1 cellular context compared by ENCODE assay signal in the genomic region with DNA sequence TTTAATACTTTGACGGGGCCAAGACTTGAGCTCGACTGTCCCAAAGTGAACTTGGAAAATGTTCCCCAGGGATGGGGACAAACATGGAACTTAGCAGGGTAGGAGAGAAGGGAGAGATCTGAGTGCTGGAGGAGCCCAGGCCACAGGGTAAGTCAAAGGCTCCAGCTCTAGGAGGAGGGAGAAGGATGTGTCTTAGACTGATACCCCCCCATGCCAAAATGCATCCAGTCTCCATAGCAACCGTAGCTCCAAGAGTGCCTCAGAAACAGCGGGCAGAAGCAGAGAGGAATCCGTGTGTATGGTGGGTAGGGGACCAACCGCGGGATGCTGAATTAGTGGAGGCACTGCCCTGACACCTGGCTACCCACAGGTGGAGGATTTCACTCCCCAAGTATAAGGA.
TF ChIP-seq lines count a peak whose summit lies in the region.

No MANE protein-coding gene starts in this region.

TF ChIP-seq in GM23338, 12 proteins besides CTCF, POLR2A, EP300 and RAD21 (continued from another document):
- TF ChIP-seq, protein P1, sequence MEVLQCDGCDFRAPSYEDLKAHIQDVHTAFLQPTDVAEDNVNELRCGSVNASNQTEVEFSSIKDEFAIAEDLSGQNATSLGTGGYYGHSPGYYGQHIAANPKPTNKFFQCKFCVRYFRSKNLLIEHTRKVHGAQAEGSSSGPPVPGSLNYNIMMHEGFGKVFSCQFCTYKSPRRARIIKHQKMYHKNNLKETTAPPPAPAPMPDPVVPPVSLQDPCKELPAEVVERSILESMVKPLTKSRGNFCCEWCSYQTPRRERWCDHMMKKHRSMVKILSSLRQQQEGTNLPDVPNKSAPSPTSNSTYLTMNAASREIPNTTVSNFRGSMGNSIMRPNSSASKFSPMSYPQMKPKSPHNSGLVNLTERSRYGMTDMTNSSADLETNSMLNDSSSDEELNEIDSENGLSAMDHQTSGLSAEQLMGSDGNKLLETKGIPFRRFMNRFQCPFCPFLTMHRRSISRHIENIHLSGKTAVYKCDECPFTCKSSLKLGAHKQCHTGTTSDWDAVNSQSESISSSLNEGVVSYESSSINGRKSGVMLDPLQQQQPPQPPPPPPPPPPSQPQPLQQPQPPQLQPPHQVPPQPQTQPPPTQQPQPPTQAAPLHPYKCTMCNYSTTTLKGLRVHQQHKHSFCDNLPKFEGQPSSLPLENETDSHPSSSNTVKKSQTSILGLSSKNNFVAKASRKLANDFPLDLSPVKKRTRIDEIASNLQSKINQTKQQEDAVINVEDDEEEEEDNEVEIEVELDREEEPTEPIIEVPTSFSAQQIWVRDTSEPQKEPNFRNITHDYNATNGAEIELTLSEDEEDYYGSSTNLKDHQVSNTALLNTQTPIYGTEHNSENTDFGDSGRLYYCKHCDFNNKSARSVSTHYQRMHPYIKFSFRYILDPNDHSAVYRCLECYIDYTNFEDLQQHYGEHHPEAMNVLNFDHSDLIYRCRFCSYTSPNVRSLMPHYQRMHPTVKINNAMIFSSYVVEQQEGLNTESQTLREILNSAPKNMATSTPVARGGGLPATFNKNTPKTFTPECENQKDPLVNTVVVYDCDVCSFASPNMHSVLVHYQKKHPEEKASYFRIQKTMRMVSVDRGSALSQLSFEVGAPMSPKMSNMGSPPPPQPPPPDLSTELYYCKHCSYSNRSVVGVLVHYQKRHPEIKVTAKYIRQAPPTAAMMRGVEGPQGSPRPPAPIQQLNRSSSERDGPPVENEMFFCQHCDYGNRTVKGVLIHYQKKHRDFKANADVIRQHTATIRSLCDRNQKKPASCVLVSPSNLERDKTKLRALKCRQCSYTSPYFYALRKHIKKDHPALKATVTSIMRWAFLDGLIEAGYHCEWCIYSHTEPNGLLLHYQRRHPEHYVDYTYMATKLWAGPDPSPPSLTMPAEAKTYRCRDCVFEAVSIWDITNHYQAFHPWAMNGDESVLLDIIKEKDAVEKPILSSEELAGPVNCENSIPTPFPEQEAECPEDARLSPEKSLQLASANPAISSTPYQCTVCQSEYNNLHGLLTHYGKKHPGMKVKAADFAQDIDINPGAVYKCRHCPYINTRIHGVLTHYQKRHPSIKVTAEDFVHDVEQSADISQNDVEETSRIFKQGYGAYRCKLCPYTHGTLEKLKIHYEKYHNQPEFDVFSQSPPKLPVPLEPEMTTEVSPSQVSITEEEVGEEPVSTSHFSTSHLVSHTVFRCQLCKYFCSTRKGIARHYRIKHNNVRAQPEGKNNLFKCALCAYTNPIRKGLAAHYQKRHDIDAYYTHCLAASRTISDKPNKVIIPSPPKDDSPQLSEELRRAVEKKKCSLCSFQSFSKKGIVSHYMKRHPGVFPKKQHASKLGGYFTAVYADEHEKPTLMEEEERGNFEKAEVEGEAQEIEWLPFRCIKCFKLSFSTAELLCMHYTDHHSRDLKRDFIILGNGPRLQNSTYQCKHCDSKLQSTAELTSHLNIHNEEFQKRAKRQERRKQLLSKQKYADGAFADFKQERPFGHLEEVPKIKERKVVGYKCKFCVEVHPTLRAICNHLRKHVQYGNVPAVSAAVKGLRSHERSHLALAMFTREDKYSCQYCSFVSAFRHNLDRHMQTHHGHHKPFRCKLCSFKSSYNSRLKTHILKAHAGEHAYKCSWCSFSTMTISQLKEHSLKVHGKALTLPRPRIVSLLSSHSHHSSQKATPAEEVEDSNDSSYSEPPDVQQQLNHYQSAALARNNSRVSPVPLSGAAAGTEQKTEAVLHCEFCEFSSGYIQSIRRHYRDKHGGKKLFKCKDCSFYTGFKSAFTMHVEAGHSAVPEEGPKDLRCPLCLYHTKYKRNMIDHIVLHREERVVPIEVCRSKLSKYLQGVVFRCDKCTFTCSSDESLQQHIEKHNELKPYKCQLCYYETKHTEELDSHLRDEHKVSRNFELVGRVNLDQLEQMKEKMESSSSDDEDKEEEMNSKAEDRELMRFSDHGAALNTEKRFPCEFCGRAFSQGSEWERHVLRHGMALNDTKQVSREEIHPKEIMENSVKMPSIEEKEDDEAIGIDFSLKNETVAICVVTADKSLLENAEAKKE (CRISPR knock-in tag; IDR thresholded peaks at IDR 0.05): no peak
- TF ChIP-seq, protein P2, sequence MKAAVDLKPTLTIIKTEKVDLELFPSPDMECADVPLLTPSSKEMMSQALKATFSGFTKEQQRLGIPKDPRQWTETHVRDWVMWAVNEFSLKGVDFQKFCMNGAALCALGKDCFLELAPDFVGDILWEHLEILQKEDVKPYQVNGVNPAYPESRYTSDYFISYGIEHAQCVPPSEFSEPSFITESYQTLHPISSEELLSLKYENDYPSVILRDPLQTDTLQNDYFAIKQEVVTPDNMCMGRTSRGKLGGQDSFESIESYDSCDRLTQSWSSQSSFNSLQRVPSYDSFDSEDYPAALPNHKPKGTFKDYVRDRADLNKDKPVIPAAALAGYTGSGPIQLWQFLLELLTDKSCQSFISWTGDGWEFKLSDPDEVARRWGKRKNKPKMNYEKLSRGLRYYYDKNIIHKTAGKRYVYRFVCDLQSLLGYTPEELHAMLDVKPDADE (IDR thresholded peaks at IDR 0.05): no peak
- no peak for TF ChIP-seq ZNF114 (CRISPR knock-in tag; IDR thresholded peaks at IDR 0.05)
- TF ChIP-seq STAT1 (IDR thresholded peaks at IDR 0.05; ENCODE audit: unreplicated experiment): no peak
- TF ChIP-seq, protein P3, sequence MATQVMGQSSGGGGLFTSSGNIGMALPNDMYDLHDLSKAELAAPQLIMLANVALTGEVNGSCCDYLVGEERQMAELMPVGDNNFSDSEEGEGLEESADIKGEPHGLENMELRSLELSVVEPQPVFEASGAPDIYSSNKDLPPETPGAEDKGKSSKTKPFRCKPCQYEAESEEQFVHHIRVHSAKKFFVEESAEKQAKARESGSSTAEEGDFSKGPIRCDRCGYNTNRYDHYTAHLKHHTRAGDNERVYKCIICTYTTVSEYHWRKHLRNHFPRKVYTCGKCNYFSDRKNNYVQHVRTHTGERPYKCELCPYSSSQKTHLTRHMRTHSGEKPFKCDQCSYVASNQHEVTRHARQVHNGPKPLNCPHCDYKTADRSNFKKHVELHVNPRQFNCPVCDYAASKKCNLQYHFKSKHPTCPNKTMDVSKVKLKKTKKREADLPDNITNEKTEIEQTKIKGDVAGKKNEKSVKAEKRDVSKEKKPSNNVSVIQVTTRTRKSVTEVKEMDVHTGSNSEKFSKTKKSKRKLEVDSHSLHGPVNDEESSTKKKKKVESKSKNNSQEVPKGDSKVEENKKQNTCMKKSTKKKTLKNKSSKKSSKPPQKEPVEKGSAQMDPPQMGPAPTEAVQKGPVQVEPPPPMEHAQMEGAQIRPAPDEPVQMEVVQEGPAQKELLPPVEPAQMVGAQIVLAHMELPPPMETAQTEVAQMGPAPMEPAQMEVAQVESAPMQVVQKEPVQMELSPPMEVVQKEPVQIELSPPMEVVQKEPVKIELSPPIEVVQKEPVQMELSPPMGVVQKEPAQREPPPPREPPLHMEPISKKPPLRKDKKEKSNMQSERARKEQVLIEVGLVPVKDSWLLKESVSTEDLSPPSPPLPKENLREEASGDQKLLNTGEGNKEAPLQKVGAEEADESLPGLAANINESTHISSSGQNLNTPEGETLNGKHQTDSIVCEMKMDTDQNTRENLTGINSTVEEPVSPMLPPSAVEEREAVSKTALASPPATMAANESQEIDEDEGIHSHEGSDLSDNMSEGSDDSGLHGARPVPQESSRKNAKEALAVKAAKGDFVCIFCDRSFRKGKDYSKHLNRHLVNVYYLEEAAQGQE (IDR thresholded peaks at IDR 0.05; ENCODE audit: unreplicated experiment): no peak
- TF ChIP-seq EZH2phosphoT487 (IDR thresholded peaks at IDR 0.05; ENCODE audit: unreplicated experiment): no peak
- no peak for TF ChIP-seq EZH2 (IDR thresholded peaks at IDR 0.05; ENCODE audit: low read depth, unreplicated experiment)
- no peak for TF ChIP-seq JUNB (IDR thresholded peaks at IDR 0.05; ENCODE audit: unreplicated experiment)
- no peak for TF ChIP-seq ZNF331 (CRISPR knock-in tag; IDR thresholded peaks at IDR 0.05; ENCODE audit: low read depth)
